In genomic region chr11:7004482-7004881, GRCh38 we compare ENCODE assay signal across 12 cellular contexts. TPM values are rescaled to one million over a fixed set of nuclear protein-coding genes. Genes with fewer than 3 reads are reported as not detected.
DNase-seq lines count a peak whose midpoint lies in the region; ATAC-seq and TF ChIP-seq lines count a peak whose summit lies in the region.
"Had no signal": no experiment of that assay in that cellular context is flagged by ENCODE, and none has a peak within 500 bp of the region (broad histone marks: within the 10 kb centered on the region; RNA-seq: fewer than 3 reads in every experiment).

No MANE protein-coding gene starts in this region.

- 39 to 59% (median 48%) methylated on average over 3 of the region's 3 CpGs for WGBS in spleen, 5 donors

- H3K4me1 ChIP-seq in spleen: no peaks in the 10 kb centered on the region
- H3K4me1 ChIP-seq: SJCRH30 had no signal

- H3K27me3 ChIP-seq in MG63 (no peaks in the 10 kb centered on the region), spleen (replicated peaks in 1 of 7) (no peaks in the 10 kb centered on the region)
- H3K27me3 ChIP-seq: BLaER1 treated with 17β-estradiol and CSF1 and Interleukin-3, amounts not matched to agents 10 nM and 100 nM had no signal

- in situ Hi-C loops in ACHN (cut with HindIII; ENCODE audit: low pct_ligation_motif_present, low pct_unique_long_range_greater_than_20kb, low sequenced_read_pairs): no loop called here

- TF ChIP-seq POLR2A in spleen (IDR thresholded peaks at IDR 0.05): no peak

- DNase-seq in ACHN (peak; percentile 35), MG63 (peak; percentile 47), epithelial cell of esophagus (ENCODE audit: low read depth) (peak; percentile 78), UCSD-AML1 (lab: John Stamatoyannopoulos, UW; ENCODE audit: unreplicated experiment) (no peak), spleen (no peak)
- DNase-seq in stimulated activated naive CD8-positive, alpha-beta T cell treated with anti-CD3 and anti-CD28 coated beads, Interleukin-15, Interleukin-2, amounts not matched to agents 100 U/mL and 50 U/mL, for 24 hours: no peak
- DNase-seq: activated CD8-positive, alpha-beta memory T cell treated with anti-CD3 and anti-CD28 coated beads, Interleukin-2, amount 50 U/mL, for 4 hours; NCI-H1417; SJCRH30 had no signal

- intact Hi-C loops in spleen (cut with DNase I; ENCODE audit: low total_unique reads): no loop called here

- H3K4me3 ChIP-seq in MG63: no peak overlapping the region
- no peak overlapping the region for H3K4me3 ChIP-seq in epithelial cell of esophagus (ENCODE audit: low read length)
- no peak overlapping the region for H3K4me3 ChIP-seq in spleen
- H3K4me3 ChIP-seq: BLaER1 treated with 17β-estradiol and CSF1 and Interleukin-3, amounts not matched to agents 10 nM and 100 nM; SJCRH30 had no signal

- TF ChIP-seq CTCF in epithelial cell of esophagus (IDR thresholded peaks at IDR 0.05; ENCODE audit: insufficient read depth, low read depth, low read length, missing control alignments): no peak
- TF ChIP-seq CTCF in spleen (IDR thresholded peaks at IDR 0.05 in 8 of 11, conservative IDR thresholded peaks at IDR 0.05 in 3 of 11): no peak

- ATAC-seq in GM19395 (IDR thresholded peaks at IDR 0.05; ENCODE audit: unreplicated experiment) (peak; percentile 80), HG03108 (IDR thresholded peaks at IDR 0.05; ENCODE audit: unreplicated experiment) (no peak)
- no peak for ATAC-seq in stimulated activated naive CD8-positive, alpha-beta T cell treated with anti-CD3 and anti-CD28 coated beads, Interleukin-15, Interleukin-2, amounts not matched to agents 100 U/mL and 50 U/mL, for 24 hours

- no peaks in the 10 kb centered on the region for H3K36me3 ChIP-seq in MG63
- no peaks in the 10 kb centered on the region for H3K36me3 ChIP-seq in spleen
- H3K36me3 ChIP-seq: BLaER1 treated with 17β-estradiol and CSF1 and Interleukin-3, amounts not matched to agents 10 nM and 100 nM; SJCRH30 had no signal

- H3K9me3 ChIP-seq in MG63 (no peaks in the 10 kb centered on the region), spleen (no peaks in the 10 kb centered on the region)
- H3K9me3 ChIP-seq: BLaER1 treated with 17β-estradiol and CSF1 and Interleukin-3, amounts not matched to agents 10 nM and 100 nM; SJCRH30 had no signal

- H3K27ac ChIP-seq in spleen: no peak overlapping the region
- H3K27ac ChIP-seq: BLaER1 treated with 17β-estradiol and CSF1 and Interleukin-3, amounts not matched to agents 10 nM and 100 nM; SJCRH30 had no signal

RNA-seq across cellular contexts. Expression of gene ZNF214, which starts 15.7 kb away (rescaled TPM):
- 1.1 and 2.2 TPM in 2 replicates for total RNA-seq in MG63 (2014; rRNA removed; shearing (Covaris generic); ENCODE audit: low replicate concordance)
- total RNA-seq in spleen: 1 to 10 TPM in 2 of 7 donors, under 1 TPM in 4, not detected in 1; 0.34 to 1.5 (median 0.67) TPM
- polyA plus RNA-seq in spleen: under 1 TPM; 0.06 to 0.29 (median 0.11) TPM

RNA-seq across cellular contexts. Expression of gene NLRP14, which starts 15.8 kb away (rescaled TPM):
- 0.12 TPM in 1 of 2 replicates, not detected in the other for total RNA-seq in MG63 (2014; rRNA removed; shearing (Covaris generic); ENCODE audit: low replicate concordance)
- total RNA-seq in spleen: 1 to 10 TPM in 2 of 7 donors, under 1 TPM in 5; 0.17 to 1.5 (median 0.28) TPM
- under 1 TPM in 1 of 3 donors, not detected in 2; 0.02 TPM for polyA plus RNA-seq in spleen
- total RNA-seq: SJCRH30 had no signal

Comparison
In these comparisons a context has a peak if more than half of its experiments do, and no peak if none do; other contexts are left out.
1. DNase-seq: peak in ACHN (single experiment), MG63 (single experiment) and epithelial cell of esophagus (single experiment); none in UCSD-AML1 (single experiment), stimulated activated naive CD8-positive, alpha-beta T cell treated with anti-CD3 and anti-CD28 coated beads, Interleukin-15, Interleukin-2, amounts not matched to agents 100 U/mL and 50 U/mL, for 24 hours (single experiment) and spleen (single experiment).